ENCODE assay signal across 28 cellular contexts in genomic region chr15:80846416-80846815, GRCh38.
A peak's percentile ranks its signal among the peaks of the same experiment; 100 is the strongest.
DNase-seq lines count a peak whose midpoint lies in the region; ATAC-seq, FAIRE-seq and TF ChIP-seq lines count a peak whose summit lies in the region.
"Had no signal": no experiment of that assay in that cellular context is flagged by ENCODE, and none has a peak within 500 bp of the region (broad histone marks: within the 10 kb centered on the region; RNA-seq: fewer than 3 reads in every experiment).

No MANE protein-coding gene starts in this region.

- no peak overlapping the region for H3K27ac ChIP-seq in HepG2 (ENCODE audit: extremely low read length, insufficient read depth, low read length)
- no peak overlapping the region for H3K27ac ChIP-seq in right lobe of liver
- H3K27ac ChIP-seq in esophagus (ENCODE audit: low read depth in 2 of 2, low read length in 1 of 2), result peak overlapping the region; percentile 65 to 87
- H3K27ac ChIP-seq: esophagus muscularis mucosa, foreskin keratinocyte, heart left ventricle, suprapubic skin had no signal

- TF ChIP-seq EP300 in HepG2 (IDR thresholded peaks at IDR 0.05; ENCODE audit: low read depth in 2 of 2, low read length in 2 of 2) (no peak), HepG2 (CRISPR knock-in tag; IDR thresholded peaks at IDR 0.05; ENCODE audit: borderline replicate concordance) (no peak)

- no peak for FAIRE-seq in HepG2 (lab: Jason Lieb, UNC)
- FAIRE-seq: kidney had no signal

- intact Hi-C loops in HepG2 (cut with micrococcal nuclease; ENCODE audit: unreplicated experiment) (no loop called here), right lobe of liver (cut with DNase I) (no loop called here)

- H3K27me3 ChIP-seq in HepG2 (ENCODE audit: control insufficient read depth in 1 of 2, insufficient read depth in 2 of 2, low read length in 2 of 2) (no peaks in the 10 kb centered on the region), right lobe of liver (no peaks in the 10 kb centered on the region), esophagus (ENCODE audit: control insufficient read depth in 1 of 2, insufficient read depth in 2 of 2, low read length in 2 of 2) (no peaks in the 10 kb centered on the region)
- H3K27me3 ChIP-seq: foreskin keratinocyte had no signal

- in situ Hi-C loops in HepG2 (cut with HindIII; ENCODE audit: extremely low pct_ligation_motif_present, low pct_unique_long_range_greater_than_20kb), result no loop called here
- in situ Hi-C loops in G401 (cut with HindIII; ENCODE audit: low sequenced_read_pairs), result no loop called here

- no peak overlapping the region for H3K4me2 ChIP-seq in HepG2 (ENCODE audit: low read depth, low read length)

- ATAC-seq in HepG2 (peak; percentile 9; the same call in 2 of the 3 replicates), right lobe of liver (no peak), HG03520 (IDR thresholded peaks at IDR 0.05; ENCODE audit: unreplicated experiment) (no peak)
- ATAC-seq: activated CD4-positive, CD25-positive, alpha-beta regulatory T cell treated with anti-CD3 and anti-CD28 coated beads, Interleukin-2, amount 50 U/mL, for 24 hours; foreskin keratinocyte; heart left ventricle; SK-N-SH treated with all-trans-retinoic acid at 6 μM for 48 hours; T-helper 17 cell had no signal

- peaks cover 75% of the 10 kb centered on the region for H3K4me1 ChIP-seq in HepG2 (ENCODE audit: insufficient read depth, low read length)
- no peaks in the 10 kb centered on the region for H3K4me1 ChIP-seq in right lobe of liver
- peaks cover 0 to 20% of the 10 kb centered on the region in 2 donors for H3K4me1 ChIP-seq in esophagus (ENCODE audit: control insufficient read depth in 2 of 2, insufficient read depth in 2 of 2, low read length in 1 of 2)
- H3K4me1 ChIP-seq: esophagus muscularis mucosa, heart left ventricle had no signal

- no peaks in the 10 kb centered on the region for H3K79me2 ChIP-seq in HepG2 (ENCODE audit: insufficient read depth, low read length)

- H3K36me3 ChIP-seq in HepG2 (replicated peaks in 1 of 2; ENCODE audit: control insufficient read depth in 1 of 2, insufficient read depth in 2 of 2, low read length in 2 of 2), result peaks cover 12 to 32% of the 10 kb centered on the region in 2 experiments
- H3K36me3 ChIP-seq in right lobe of liver, result no peaks in the 10 kb centered on the region
- no peaks in the 10 kb centered on the region for H3K36me3 ChIP-seq in esophagus (ENCODE audit: control insufficient read depth in 2 of 2, insufficient read depth in 2 of 2, low read length in 1 of 2)
- H3K36me3 ChIP-seq: esophagus muscularis mucosa, heart left ventricle, suprapubic skin had no signal

- no TSS peak for BruUV-seq in HepG2 (replicated peaks; lab: Mats Ljungman, UMichigan)

- no peak overlapping the region for H3K9ac ChIP-seq in HepG2 (ENCODE audit: insufficient read depth, low read depth, low read length)

- H4K20me1 ChIP-seq in HepG2 (ENCODE audit: insufficient read depth, low read length), result no peaks in the 10 kb centered on the region

- CTCF ChIA-PET in HepG2 (lab: Yijun Ruan, JAX; ENCODE audit: low intra/inter-chr PET ratio, low total read pairs), result no interaction called here

- DNase-seq in HepG2 (ENCODE audit: low spot score) (peak; percentile 9), right lobe of liver (no peak), NCI-H146 treated with DMSO at 0.1 percent for 48 hours (lab: John Stamatoyannopoulos, UW; ENCODE audit: unreplicated experiment) (peak; percentile 70), G401 (ENCODE audit: low spot score) (no peak), medulla oblongata (ENCODE audit: extremely low spot score) (no peak)
- DNase-seq in activated effector memory CD4-positive, alpha-beta T cell treated with anti-CD3 and anti-CD28 coated beads, Interleukin-2, amount 50 U/mL, for 16 hours, result no peak
- DNase-seq: activated CD4-positive, alpha-beta memory T cell treated with anti-CD3 and anti-CD28 coated beads for 36 hours; activated naive CD4-positive, alpha-beta T cell treated with anti-CD3 and anti-CD28 coated beads for 36 hours; caudate nucleus; cortex of kidney; effector memory CD4-positive, alpha-beta T cell; foreskin keratinocyte; GDM1; heart left ventricle; kidney; naive B cell; NCI-H1694; NCI-H446 treated with DMSO at 0.1 percent for 48 hours; NK-92 treated with Interleukin-12 subunit alpha and Interleukin-12 subunit beta, amount 100 ng/mL, for 24 hours; Right ventricle myocardium superior; stimulated activated naive CD4-positive, alpha-beta T cell; T-helper 17 cell had no signal

- no peak for TF ChIP-seq RAD21 in HepG2 (CRISPR knock-in tag; IDR thresholded peaks at IDR 0.05)

- POLR2A ChIA-PET in HepG2 (lab: Yijun Ruan, JAX), result interaction anchor here (1.3 kb wide), 1 partner anchor 42 kb away, joined by 4 read pairs; no protein-coding TSS in a partner anchor

- 57% methylated on average over 6 of the region's 6 CpGs for WGBS in HepG2 (ENCODE audit: low lambda C conversion rate)
- WGBS in right lobe of liver (ENCODE audit: insufficient coverage, low coverage, low lambda C conversion rate, missing lambda C conversion rate), result 25% methylated on average over 5 of the region's 6 CpGs
- WGBS in esophagus, 2 donors, result 51 to 65% methylated on average over 6 of the region's 6 CpGs

- no peak for TF ChIP-seq POLR2A in HepG2 (IDR thresholded peaks at IDR 0.05; ENCODE audit: insufficient read depth in 1 of 2, low read depth in 2 of 2, low read length in 2 of 2)
- no peak for TF ChIP-seq POLR2A in right lobe of liver (IDR thresholded peaks at IDR 0.05)

- H3K4me3 ChIP-seq in HepG2 (replicated peaks in 1 of 3; ENCODE audit: insufficient read depth in 1 of 3, low read depth in 2 of 3, low read length in 3 of 3), result no peak overlapping the region
- H3K4me3 ChIP-seq in right lobe of liver, result no peak overlapping the region
- H3K4me3 ChIP-seq in esophagus (ENCODE audit: low read depth in 1 of 2, low read length in 2 of 2), result no peak overlapping the region
- H3K4me3 ChIP-seq: esophagus muscularis mucosa, heart left ventricle, suprapubic skin had no signal

- H3K9me3 ChIP-seq in HepG2 (ENCODE audit: low read length), result no peaks in the 10 kb centered on the region
- H3K9me3 ChIP-seq in right lobe of liver, result no peaks in the 10 kb centered on the region
- no peaks in the 10 kb centered on the region for H3K9me3 ChIP-seq in esophagus (ENCODE audit: control insufficient read depth in 2 of 2, insufficient read depth in 1 of 2, low read depth in 1 of 2, low read length in 1 of 2)
- H3K9me3 ChIP-seq: esophagus muscularis mucosa, heart left ventricle, suprapubic skin had no signal

- TF ChIP-seq CTCF in HepG2 (CRISPR knock-in tag; IDR thresholded peaks at IDR 0.05), result no peak
- TF ChIP-seq CTCF in right lobe of liver (IDR thresholded peaks at IDR 0.05), result no peak

- H2AFZ ChIP-seq in HepG2 (ENCODE audit: low read length), result no peak overlapping the region

TF ChIP-seq in HepG2, 621 proteins besides CTCF, POLR2A, EP300 and RAD21:
- TF ChIP-seq RARA (CRISPR knock-in tag; IDR thresholded peaks at IDR 0.05) (peak; percentile 53), ZNF160 (CRISPR knock-in tag; IDR thresholded peaks at IDR 0.05) (no peak), SMYD3 (CRISPR knock-in tag; IDR thresholded peaks at IDR 0.05) (no peak), MAFK (conservative IDR thresholded peaks at IDR 0.05 in 1 of 2, IDR thresholded peaks at IDR 0.05 in 1 of 2; ENCODE audit: low read length in 2 of 2) (peak in 1 of 2 experiments; percentile 37; a peak in 2 of 4 replicates), TAF1 (CRISPR knock-in tag; IDR thresholded peaks at IDR 0.05) (no peak), ZBTB10 (CRISPR knock-in tag; IDR thresholded peaks at IDR 0.05; ENCODE audit: borderline replicate concordance) (no peak), MIXL1 (CRISPR knock-in tag; IDR thresholded peaks at IDR 0.05) (0 out of 2 replicates have a peak, but pooled peaks have one; percentile 18)
- TF ChIP-seq, protein P1, sequence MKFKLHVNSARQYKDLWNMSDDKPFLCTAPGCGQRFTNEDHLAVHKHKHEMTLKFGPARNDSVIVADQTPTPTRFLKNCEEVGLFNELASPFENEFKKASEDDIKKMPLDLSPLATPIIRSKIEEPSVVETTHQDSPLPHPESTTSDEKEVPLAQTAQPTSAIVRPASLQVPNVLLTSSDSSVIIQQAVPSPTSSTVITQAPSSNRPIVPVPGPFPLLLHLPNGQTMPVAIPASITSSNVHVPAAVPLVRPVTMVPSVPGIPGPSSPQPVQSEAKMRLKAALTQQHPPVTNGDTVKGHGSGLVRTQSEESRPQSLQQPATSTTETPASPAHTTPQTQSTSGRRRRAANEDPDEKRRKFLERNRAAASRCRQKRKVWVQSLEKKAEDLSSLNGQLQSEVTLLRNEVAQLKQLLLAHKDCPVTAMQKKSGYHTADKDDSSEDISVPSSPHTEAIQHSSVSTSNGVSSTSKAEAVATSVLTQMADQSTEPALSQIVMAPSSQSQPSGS (CRISPR knock-in tag; IDR thresholded peaks at IDR 0.05), result no peak

Comparison
In these comparisons a context has a peak if more than half of its experiments do, and no peak if none do; other contexts are left out.
1. DNase-seq: peak in HepG2 (single experiment) and NCI-H146 treated with DMSO at 0.1 percent for 48 hours (single experiment); none in right lobe of liver (0 of 3), G401 (single experiment), activated effector memory CD4-positive, alpha-beta T cell treated with anti-CD3 and anti-CD28 coated beads, Interleukin-2, amount 50 U/mL, for 16 hours (single experiment) and medulla oblongata (single experiment).
2. H3K27ac ChIP-seq: peak in esophagus (2 of 2); none in HepG2 (single experiment) and right lobe of liver (0 of 3).